8 cellular contexts compared by ENCODE assay signal in the genomic region with DNA sequence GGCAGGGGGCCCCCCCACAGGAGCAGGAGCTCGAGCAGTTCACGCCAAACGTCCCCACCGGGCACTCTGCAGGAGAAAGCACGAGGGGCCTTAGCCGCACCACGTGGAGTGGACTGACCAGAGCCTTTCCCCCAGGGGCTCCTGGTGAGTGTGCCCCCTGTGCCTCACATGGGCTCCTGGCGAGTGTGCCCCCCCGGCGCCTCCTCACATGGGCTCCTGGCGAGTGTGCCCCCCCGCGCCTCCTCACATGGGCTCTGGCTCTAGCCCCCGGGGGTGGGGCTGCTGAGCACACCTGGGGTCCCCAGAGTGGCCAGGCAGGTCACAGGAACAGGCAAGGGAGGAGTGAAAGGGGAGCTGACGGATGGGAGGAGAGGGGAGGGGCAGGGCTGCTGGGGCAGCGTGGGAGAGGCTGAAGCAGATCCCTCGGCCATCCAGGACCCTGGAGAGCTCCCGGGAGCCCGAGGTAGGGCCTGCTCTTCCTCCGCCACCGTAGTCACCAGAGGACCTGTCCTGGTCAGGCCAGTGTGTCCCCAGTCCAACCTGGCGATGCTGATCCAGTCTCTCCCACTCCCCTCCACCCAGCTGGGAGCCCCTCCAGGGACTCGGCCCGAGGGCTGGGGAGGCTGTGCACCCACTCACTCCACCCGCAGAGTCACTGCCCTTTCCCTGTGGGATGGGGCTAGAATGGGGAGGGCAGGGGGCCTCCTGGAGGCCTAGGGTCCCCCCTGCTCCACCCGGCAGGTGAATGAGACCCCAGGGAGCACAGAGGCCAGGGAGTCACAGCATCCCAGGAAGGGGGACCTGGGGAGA. TPM values are rescaled to one million over a fixed set of nuclear protein-coding genes. Genes with fewer than 3 reads are reported as not detected.
A peak's percentile ranks its signal among the peaks of the same experiment; 100 is the strongest.
DNase-seq lines count a peak whose midpoint lies in the region; ATAC-seq and TF ChIP-seq lines count a peak whose summit lies in the region.

No MANE protein-coding gene starts in this region.

- H3K36me3 ChIP-seq in Karpas-422 (ENCODE audit: insufficient read depth, low read length) (no peaks in the 10 kb centered on the region), mammary epithelial cell (ENCODE audit: insufficient read depth, low read length) (no peaks in the 10 kb centered on the region), left lung (peaks cover 0 to 39% of the 10 kb centered on the region in 2 donors), tibial artery (peaks cover 0 to 91% (median 48%) of the 10 kb centered on the region in 3 donors)

- H3K4me1 ChIP-seq in Karpas-422 (ENCODE audit: low read length) (no peaks in the 10 kb centered on the region), mammary epithelial cell (ENCODE audit: insufficient read depth, low read length) (no peaks in the 10 kb centered on the region), left lung (peaks cover 0 to 8% of the 10 kb centered on the region in 2 donors), tibial artery (peaks cover 0 to 30% (median 20%) of the 10 kb centered on the region in 4 donors)

- WGBS in mammary epithelial cell (ENCODE audit: low coverage, missing lambda C conversion rate) = 82% methylated on average over 9 of the region's 26 CpGs

- H3K9ac ChIP-seq in Karpas-422 (ENCODE audit: low read length) = no peak overlapping the region
- H3K9ac ChIP-seq in mammary epithelial cell (ENCODE audit: insufficient read depth, low read length) = no peak overlapping the region

- H3K9me2 ChIP-seq in Karpas-422 (replicated peaks; ENCODE audit: insufficient read depth, low read length) = no peaks in the 10 kb centered on the region

- H3K9me3 ChIP-seq in Karpas-422 (ENCODE audit: low read length) = no peaks in the 10 kb centered on the region
- H3K9me3 ChIP-seq in mammary epithelial cell (replicated peaks; ENCODE audit: insufficient read depth, low read length) = no peaks in the 10 kb centered on the region
- H3K9me3 ChIP-seq in left lung = no peaks in the 10 kb centered on the region
- H3K9me3 ChIP-seq in tibial artery = no peaks in the 10 kb centered on the region

- BruUV-seq in mammary epithelial cell (replicated peaks; lab: Mats Ljungman, UMichigan) = no TSS peak

- dilution Hi-C loops in mammary epithelial cell (cut with HindIII; ENCODE audit: low sequenced_read_pairs) = no loop called here

- in situ Hi-C loops in mammary epithelial cell (cut with MboI; ENCODE audit: low sequenced_read_pairs in 2 of 2) = no loop called here

- H2AFZ ChIP-seq in Karpas-422 (ENCODE audit: low read length) (no peak overlapping the region), mammary epithelial cell (ENCODE audit: low read depth, low read length) (no peak overlapping the region)

- no peak for TF ChIP-seq CTCF in mammary epithelial cell (conservative IDR thresholded peaks at IDR 0.05 in 1 of 2, IDR thresholded peaks at IDR 0.05 in 1 of 2; ENCODE audit: extremely low read depth in 1 of 2, insufficient read depth in 1 of 2, low read depth in 1 of 2, low read length in 2 of 2)
- no peak for TF ChIP-seq CTCF in left lung (IDR thresholded peaks at IDR 0.05)
- TF ChIP-seq CTCF in tibial artery (IDR thresholded peaks at IDR 0.05) = no peak

- H3K4me3 ChIP-seq in Karpas-422 (ENCODE audit: low read length) (no peak overlapping the region), mammary epithelial cell (replicated peaks in 1 of 3; ENCODE audit: insufficient read depth in 1 of 3, low read depth in 2 of 3, low read length in 3 of 3) (no peak overlapping the region), left lung (no peak overlapping the region), tibial artery (no peak overlapping the region)

- no peaks in the 10 kb centered on the region for H3K79me2 ChIP-seq in Karpas-422 (ENCODE audit: low read length)
- H3K79me2 ChIP-seq in mammary epithelial cell (ENCODE audit: insufficient read depth, low read length) = no peaks in the 10 kb centered on the region

- ATAC-seq in left lung = peak; percentile 78
- no peak for ATAC-seq in GM21529 (IDR thresholded peaks at IDR 0.05; ENCODE audit: unreplicated experiment)

- H4K20me1 ChIP-seq in Karpas-422 (ENCODE audit: insufficient read depth, low read depth, low read length) = no peaks in the 10 kb centered on the region
- no peaks in the 10 kb centered on the region for H4K20me1 ChIP-seq in mammary epithelial cell (ENCODE audit: insufficient read depth, low read length)

- intact Hi-C loops in mammary epithelial cell (cut with micrococcal nuclease) (no loop called here), left lung (cut with DNase I) (no loop called here), tibial artery (cut with DNase I; ENCODE audit: low total_unique reads) (no loop called here)

- CTCF ChIA-PET in mammary epithelial cell (lab: Charles Lee; ENCODE audit: low non-redundant PET) = interaction anchor here (0.6 kb wide), 1 partner anchor 51 kb away, joined by 3 read pairs; no protein-coding TSS in a partner anchor

- DNase-seq in D341Med (ENCODE audit: low spot score) = peak; percentile 66
- DNase-seq in Karpas-422 = peak; percentile 62
- DNase-seq in mammary epithelial cell = peak; percentile 28
- peak; percentile 83 to 95 for DNase-seq in left lung
- DNase-seq in tibial artery = peak; percentile 55 to 92
- DNase-seq in SW 1271 (lab: John Stamatoyannopoulos, UW) = no peak
- no peak for DNase-seq in NK-92 (lab: John Stamatoyannopoulos, UW; ENCODE audit: unreplicated experiment)

- H3K27me3 ChIP-seq in Karpas-422 (ENCODE audit: low read length) (no peaks in the 10 kb centered on the region), mammary epithelial cell (ENCODE audit: insufficient read depth, low read length) (peaks cover 2% of the 10 kb centered on the region), left lung (no peaks in the 10 kb centered on the region), tibial artery (no peaks in the 10 kb centered on the region)

- H3K27ac ChIP-seq in Karpas-422 (ENCODE audit: low read length) = no peak overlapping the region
- no peak overlapping the region for H3K27ac ChIP-seq in mammary epithelial cell (ENCODE audit: insufficient read depth, low read depth, low read length)
- no peak overlapping the region for H3K27ac ChIP-seq in left lung
- H3K27ac ChIP-seq in tibial artery = peak overlapping the region; percentile 18 to 73

- H3K4me2 ChIP-seq in Karpas-422 (ENCODE audit: low read depth, low read length, poor library complexity, severe bottlenecking) = no peak overlapping the region
- H3K4me2 ChIP-seq in mammary epithelial cell (ENCODE audit: insufficient read depth, low read depth, low read length) = no peak overlapping the region

RNA-seq across cellular contexts. Expression of gene ARHGEF16, which starts 47.6 kb away (rescaled TPM):
- not detected in 2 replicates for total RNA-seq in Karpas-422 (2014; rRNA removed; shearing (Covaris generic); ENCODE audit: low replicate concordance)
- 1 to 10 TPM; 5.9 to 6.7 TPM for total RNA-seq in mammary epithelial cell
- polyA plus RNA-seq in mammary epithelial cell = 7.6 TPM
- polyA minus RNA-seq in mammary epithelial cell = 3.5 TPM
- total RNA-seq in left lung = 10 to 100 TPM; 10.3 to 11.8 TPM

Comparison
In these comparisons a context has a peak if more than half of its experiments do, and no peak if none do; other contexts are left out.
1. DNase-seq: peak in D341Med (single experiment), Karpas-422 (single experiment), mammary epithelial cell (single experiment), left lung (2 of 2) and tibial artery (2 of 2); none in SW 1271 (0 of 2) and NK-92 (single experiment).
2. H3K27ac ChIP-seq: peak in tibial artery (2 of 2); none in Karpas-422 (single experiment), mammary epithelial cell (single experiment) and left lung (0 of 2).